22 cellular contexts compared by ENCODE assay signal in the genomic region with DNA sequence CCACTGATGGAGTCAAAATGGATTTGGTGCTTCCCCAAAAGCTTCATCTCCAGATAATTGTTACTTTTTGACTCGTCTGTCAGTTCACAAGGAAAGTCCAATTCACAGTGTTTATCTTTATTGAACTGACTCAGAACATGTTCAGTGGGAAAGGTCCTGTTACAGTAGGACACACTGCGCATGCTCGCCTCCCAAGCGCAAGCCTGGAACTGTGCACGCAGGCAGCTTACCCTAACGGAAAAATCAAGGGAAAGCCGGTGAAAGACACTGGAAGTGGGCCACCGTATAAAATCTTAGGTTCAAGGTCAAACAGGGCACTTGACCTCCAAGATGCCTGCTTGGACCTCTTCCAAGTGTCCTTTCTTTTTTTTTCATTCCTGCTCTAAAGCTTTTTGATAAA.
DNase-seq lines count a peak whose midpoint lies in the region; ATAC-seq and TF ChIP-seq lines count a peak whose summit lies in the region.
"Had no signal": no experiment of that assay in that cellular context is flagged by ENCODE, and none has a peak within 500 bp of the region (broad histone marks: within the 10 kb centered on the region; RNA-seq: fewer than 3 reads in every experiment).

No MANE protein-coding gene starts in this region.

- H3K27me3 ChIP-seq in testis (no peaks in the 10 kb centered on the region), PC-3 (ENCODE audit: low read length) (no peaks in the 10 kb centered on the region)
- H3K27me3 ChIP-seq: BE2C; BLaER1 treated with 17β-estradiol and CSF1 and Interleukin-3, amounts not matched to agents 10 nM and 100 nM had no signal

- no peaks in the 10 kb centered on the region for H3F3A ChIP-seq in PC-3 (ENCODE audit: low read length, unreplicated experiment)

- CTCF ChIA-PET in PC-3 (lab: Charles Lee), result no interaction called here

- H3K27ac ChIP-seq in C4-2B (0 out of 2 replicates have a peak overlapping the region, but pooled peaks have one; percentile 8), testis (no peak overlapping the region), PC-3 (ENCODE audit: low read length) (no peak overlapping the region)
- H3K27ac ChIP-seq: A549; BLaER1 treated with 17β-estradiol and CSF1 and Interleukin-3, amounts not matched to agents 10 nM and 100 nM had no signal

- H2AFZ ChIP-seq in PC-3 (ENCODE audit: low read length), result no peak overlapping the region
- H2AFZ ChIP-seq: GM23338 had no signal

- H4K20me1 ChIP-seq in PC-3 (ENCODE audit: low read length), result no peaks in the 10 kb centered on the region
- H4K20me1 ChIP-seq: BLaER1 treated with 17β-estradiol and CSF1 and Interleukin-3, amounts not matched to agents 10 nM and 100 nM had no signal

- TF ChIP-seq POLR2A in testis (IDR thresholded peaks at IDR 0.05), result no peak

- H3K9me2 ChIP-seq in PC-3 (replicated peaks; ENCODE audit: low read length), result no peaks in the 10 kb centered on the region

- no TSS peak for BruUV-seq in PC-3 (replicated peaks; lab: Mats Ljungman, UMichigan)

- TF ChIP-seq CTCF in C4-2B (conservative IDR thresholded peaks at IDR 0.05) (no peak), fibroblast of villous mesenchyme (IDR thresholded peaks at IDR 0.05; ENCODE audit: insufficient read depth, low read depth, low read length) (no peak), testis (IDR thresholded peaks at IDR 0.05) (no peak), PC-3 (conservative IDR thresholded peaks at IDR 0.05; ENCODE audit: low read depth, low read length) (no peak)

- ATAC-seq in HG03457 (IDR thresholded peaks at IDR 0.05; ENCODE audit: unreplicated experiment) (no peak), PC-3 (no peak; the same call in 1 of the 2 replicates), esophagus mucosa (no peak)
- ATAC-seq: GM23338, HCT116 had no signal

- no peak overlapping the region for H3K9ac ChIP-seq in PC-3 (ENCODE audit: low read length)
- H3K9ac ChIP-seq: BLaER1 treated with 17β-estradiol and CSF1 and Interleukin-3, amounts not matched to agents 10 nM and 100 nM had no signal

- no peaks in the 10 kb centered on the region for H3K36me3 ChIP-seq in testis (ENCODE audit: low read depth, missing control alignments)
- no peaks in the 10 kb centered on the region for H3K36me3 ChIP-seq in PC-3 (ENCODE audit: low read depth, low read length)
- H3K36me3 ChIP-seq: BE2C; BLaER1 treated with 17β-estradiol and CSF1 and Interleukin-3, amounts not matched to agents 10 nM and 100 nM had no signal

- no peak overlapping the region for H3K4me2 ChIP-seq in PC-3 (ENCODE audit: low read length)
- H3K4me2 ChIP-seq: A549; BLaER1 treated with 17β-estradiol and CSF1 and Interleukin-3, amounts not matched to agents 10 nM and 100 nM; GM23338 had no signal

- no peaks in the 10 kb centered on the region for H3K79me2 ChIP-seq in PC-3 (ENCODE audit: low read length)

- H3K9me3 ChIP-seq in testis (no peaks in the 10 kb centered on the region), PC-3 (ENCODE audit: low read length) (no peaks in the 10 kb centered on the region)
- H3K9me3 ChIP-seq: BE2C had no signal

- POLR2A ChIA-PET in PC-3 (lab: Charles Lee; ENCODE audit: unreplicated experiment), result no interaction called here

- 44 to 71% methylated on average over 8 of the region's 8 CpGs for WGBS in testis, 2 donors

- DNase-seq in NCI-H2227 (lab: John Stamatoyannopoulos, UW; ENCODE audit: unreplicated experiment) (peak; percentile 63), fibroblast of villous mesenchyme (ENCODE audit: low read depth) (peak; percentile 62), testis (peak; percentile 54), PC-3 (no peak)
- DNase-seq: 8988T; ACHN; AML-193; BE2C; Calu3; CD4-positive, alpha-beta memory T cell; COR-L47; DMS53; DMS79 treated with DMSO at 0.1 percent for 48 hours; GF-D8; H9 had no signal

- intact Hi-C loops in testis (cut with DNase I; ENCODE audit: low total_unique reads), result no loop called here
- intact Hi-C loops in PC-3 (cut with micrococcal nuclease), result no loop called here

- H3K4me1 ChIP-seq in testis (no peaks in the 10 kb centered on the region), PC-3 (ENCODE audit: insufficient read depth, low read length) (no peaks in the 10 kb centered on the region)
- H3K4me1 ChIP-seq: A549; BE2C; BLaER1 treated with 17β-estradiol and CSF1 and Interleukin-3, amounts not matched to agents 10 nM and 100 nM had no signal

- H3K4me3 ChIP-seq in fibroblast of villous mesenchyme (ENCODE audit: low read depth, low read length) (no peak overlapping the region), testis (peak overlapping the region in 1 of 2 donors; percentile 6), PC-3 (ENCODE audit: low read length) (no peak overlapping the region)
- H3K4me3 ChIP-seq: A549; BLaER1 treated with 17β-estradiol and CSF1 and Interleukin-3, amounts not matched to agents 10 nM and 100 nM; GM23338 had no signal
